Comparison of ENCODE assay signal across 8 cellular contexts in the genomic region with DNA sequence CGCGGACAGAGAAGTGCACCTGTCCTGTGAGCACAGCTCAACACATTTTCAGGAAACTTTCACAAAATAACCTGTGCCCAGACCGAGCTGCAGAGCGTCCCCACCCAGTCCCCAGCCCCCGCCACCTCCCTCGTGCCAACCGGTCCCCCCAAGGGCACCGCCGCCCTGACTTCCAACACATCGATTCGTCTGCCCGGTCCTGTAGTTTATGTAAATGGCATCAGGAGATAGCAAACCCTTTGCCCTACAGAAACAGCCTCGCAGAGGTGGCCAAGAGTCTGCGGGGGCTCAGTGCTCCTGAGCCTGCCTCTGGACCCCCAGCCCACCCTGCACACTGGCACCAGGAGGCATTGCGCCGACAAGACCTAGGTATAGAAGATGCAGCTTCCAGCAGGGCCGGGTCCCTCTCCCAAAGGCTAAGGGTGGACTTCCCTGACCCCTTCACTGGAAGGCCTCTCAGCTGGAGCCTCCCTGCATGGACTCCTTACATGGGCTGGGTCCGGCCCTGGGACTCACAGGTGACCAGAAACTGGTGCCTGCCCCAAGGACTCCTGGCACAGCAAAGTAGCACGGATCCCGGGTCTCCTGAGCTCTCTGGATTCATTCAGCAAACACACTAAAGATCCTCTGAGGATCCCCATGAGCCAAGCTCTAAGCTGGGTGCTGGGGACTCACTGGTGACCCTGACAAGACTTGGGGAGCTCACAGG. TPM values are rescaled to one million over a fixed set of nuclear protein-coding genes. Genes with fewer than 3 reads are reported as not detected.
DNase-seq lines count a peak whose midpoint lies in the region; ATAC-seq and TF ChIP-seq lines count a peak whose summit lies in the region.

No MANE protein-coding gene starts in this region.

- TF ChIP-seq CTCF in AG10803 (conservative IDR thresholded peaks at IDR 0.05; ENCODE audit: low read length) (no peak), LNCaP clone FGC (IDR thresholded peaks at IDR 0.05; ENCODE audit: control insufficient read depth, extremely low read depth, insufficient read depth) (no peak), coronary artery (IDR thresholded peaks at IDR 0.05) (no peak), natural killer cell (IDR thresholded peaks at IDR 0.05) (no peak)

- H3K4me3 ChIP-seq in AG10803 (ENCODE audit: low read length) (peak overlapping the region; percentile 72), LNCaP clone FGC (ENCODE audit: low read depth, low read length) (peak overlapping the region; percentile 54), coronary artery (peak overlapping the region; percentile 89)

- no peaks in the 10 kb centered on the region for H3K36me3 Mint-ChIP-seq in natural killer cell

- H3K27ac Mint-ChIP-seq in natural killer cell: no peak overlapping the region

- peaks cover 0 to 18% of the 10 kb centered on the region in 2 donors for H3K27me3 Mint-ChIP-seq in natural killer cell (ENCODE audit: low read depth in 2 of 2)

- peaks cover 7% of the 10 kb centered on the region in 2 donors for H3K4me1 Mint-ChIP-seq in natural killer cell

- intact Hi-C loops in natural killer cell (cut with micrococcal nuclease): no loop called here

- no peak for DNase-seq in AG10803 (ENCODE audit: low read depth)
- DNase-seq in LNCaP clone FGC (ENCODE audit: low read depth): no peak
- no peak for DNase-seq in coronary artery (ENCODE audit: low spot score)
- DNase-seq in natural killer cell: no peak
- no peak for DNase-seq in kidney glomerular epithelial cell (lab: John Stamatoyannopoulos, UW)

- H3K27ac ChIP-seq in coronary artery: peak overlapping the region in 1 of 2 donors; percentile 76

- H3K4me3 Mint-ChIP-seq in natural killer cell: peak overlapping the region; percentile 81

- H3K9me3 Mint-ChIP-seq in natural killer cell: no peaks in the 10 kb centered on the region

- ATAC-seq in natural killer cell (no peak), HG03457 (IDR thresholded peaks at IDR 0.05; ENCODE audit: unreplicated experiment) (no peak), HG02870 (IDR thresholded peaks at IDR 0.05; ENCODE audit: unreplicated experiment) (no peak), GM19463 (IDR thresholded peaks at IDR 0.05; ENCODE audit: unreplicated experiment) (no peak)

RNA-seq across cellular contexts. Expression of a gene that starts 6.6 kb away (rescaled TPM):
- total RNA-seq in natural killer cell: 1 to 10 TPM in 1 of 3 donors, under 1 TPM in 2; 0.16 to 1.1 (median 0.54) TPM

RNA-seq across cellular contexts. Expression of a gene that starts 32.0 kb away (rescaled TPM):
- 10 to 100 TPM; 14.5 to 41.5 (median 19.9) TPM for total RNA-seq in natural killer cell

RNA-seq across cellular contexts. Expression of a gene that starts 56.3 kb away (rescaled TPM):
- 10 to 100 TPM; 40.7 to 53.3 (median 52.0) TPM for total RNA-seq in natural killer cell

RNA-seq across cellular contexts. Expression of a gene that starts 57.1 kb away (rescaled TPM):
- not detected for total RNA-seq in natural killer cell
